1 cellular context compared by ENCODE assay signal in the genomic region with DNA sequence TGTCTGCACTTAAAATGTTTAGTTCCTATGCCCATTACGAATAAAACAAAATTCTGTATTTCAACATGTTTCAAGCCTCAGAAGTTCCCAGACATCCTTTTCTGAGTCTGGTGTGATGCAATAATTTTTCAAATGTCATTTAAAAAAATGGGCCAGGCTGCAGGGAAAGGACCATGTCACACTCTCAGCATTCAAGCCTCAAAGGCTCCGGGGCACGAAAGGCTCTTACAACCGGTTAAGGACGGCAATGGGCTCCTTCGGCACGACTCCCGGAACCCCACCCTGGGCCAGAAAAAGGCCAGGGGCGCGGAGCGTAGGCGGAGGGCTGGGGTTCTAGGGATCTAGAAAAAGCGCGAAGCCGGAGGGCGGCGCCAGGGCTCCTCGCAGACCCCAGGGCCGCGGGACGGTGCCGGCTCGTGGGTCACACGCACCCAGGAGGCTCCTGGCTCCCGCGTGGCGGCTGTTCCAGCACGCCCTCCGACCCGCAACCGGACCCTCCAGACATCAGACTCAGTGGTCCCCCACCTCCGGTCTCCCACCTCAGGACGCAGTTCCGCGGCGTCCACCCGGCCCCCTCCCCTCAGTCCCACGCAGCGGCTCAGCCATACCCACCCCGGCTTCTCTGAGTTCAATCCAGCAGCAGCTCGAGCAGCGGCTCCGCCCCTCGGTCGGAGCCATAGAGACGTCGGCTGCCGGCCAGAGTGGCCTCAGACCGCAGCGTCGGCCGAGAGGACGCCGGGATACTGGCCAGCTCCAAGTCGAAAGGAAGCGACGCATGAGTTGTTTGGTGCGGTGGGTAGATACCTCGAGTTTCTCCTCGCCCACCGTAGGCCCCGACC.
TF ChIP-seq lines count a peak whose summit lies in the region.

A gene with protein sequence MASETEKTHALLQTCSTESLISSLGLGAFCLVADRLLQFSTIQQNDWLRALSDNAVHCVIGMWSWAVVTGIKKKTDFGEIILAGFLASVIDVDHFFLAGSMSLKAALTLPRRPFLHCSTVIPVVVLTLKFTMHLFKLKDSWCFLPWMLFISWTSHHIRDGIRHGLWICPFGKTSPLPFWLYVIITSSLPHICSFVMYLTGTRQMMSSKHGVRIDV (minus strand): TSS at position 656 of the 839 bp plus-strand sequence. CDS start 29,896 bp downstream, outside the sequence.

TF ChIP-seq in HepG2, 621 proteins besides CTCF, POLR2A, EP300 and RAD21 (continues in another document):
- TF ChIP-seq, protein P1, sequence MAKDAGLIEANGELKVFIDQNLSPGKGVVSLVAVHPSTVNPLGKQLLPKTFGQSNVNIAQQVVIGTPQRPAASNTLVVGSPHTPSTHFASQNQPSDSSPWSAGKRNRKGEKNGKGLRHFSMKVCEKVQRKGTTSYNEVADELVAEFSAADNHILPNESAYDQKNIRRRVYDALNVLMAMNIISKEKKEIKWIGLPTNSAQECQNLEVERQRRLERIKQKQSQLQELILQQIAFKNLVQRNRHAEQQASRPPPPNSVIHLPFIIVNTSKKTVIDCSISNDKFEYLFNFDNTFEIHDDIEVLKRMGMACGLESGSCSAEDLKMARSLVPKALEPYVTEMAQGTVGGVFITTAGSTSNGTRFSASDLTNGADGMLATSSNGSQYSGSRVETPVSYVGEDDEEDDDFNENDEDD (CRISPR knock-in tag; IDR thresholded peaks at IDR 0.05; ENCODE audit: borderline replicate concordance), result no peak; the same call in 1 of the 2 replicates
- peak; percentile 31; the same call in 1 of the 2 replicates for TF ChIP-seq ZNF333 (CRISPR knock-in tag; IDR thresholded peaks at IDR 0.05; ENCODE audit: borderline replicate concordance)
- TF ChIP-seq ZBTB10 (CRISPR knock-in tag; IDR thresholded peaks at IDR 0.05; ENCODE audit: borderline replicate concordance), result peak; percentile 62; the same call in 1 of the 2 replicates
- 0 out of 2 replicates have a peak, but pooled peaks have one; percentile 26 for TF ChIP-seq ZBTB3 (CRISPR knock-in tag; IDR thresholded peaks at IDR 0.05; ENCODE audit: borderline replicate concordance, low read depth)
- peak; percentile 59; the same call in 1 of the 2 replicates for TF ChIP-seq ZNF577 (CRISPR knock-in tag; IDR thresholded peaks at IDR 0.05; ENCODE audit: borderline replicate concordance, low read depth)
- TF ChIP-seq GPN1 (CRISPR knock-in tag; IDR thresholded peaks at IDR 0.05; ENCODE audit: borderline replicate concordance), result no peak
- no peak for TF ChIP-seq ZNF382 (CRISPR knock-in tag; IDR thresholded peaks at IDR 0.05; ENCODE audit: borderline replicate concordance)
- TF ChIP-seq RFX3 (CRISPR knock-in tag; IDR thresholded peaks at IDR 0.05), result no peak
- peak; percentile 72 for TF ChIP-seq HDAC1 (CRISPR knock-in tag; IDR thresholded peaks at IDR 0.05)
- TF ChIP-seq UBTF (CRISPR knock-in tag; IDR thresholded peaks at IDR 0.05), result peak; percentile 84
- TF ChIP-seq ZNF678 (CRISPR knock-in tag; IDR thresholded peaks at IDR 0.05), result 0 out of 2 replicates have a peak, but pooled peaks have one; percentile 7
- peak; percentile 92; the same call in 1 of the 2 replicates for TF ChIP-seq GLI4 (CRISPR knock-in tag; IDR thresholded peaks at IDR 0.05; ENCODE audit: borderline replicate concordance)
- TF ChIP-seq ATF4 (CRISPR knock-in tag; IDR thresholded peaks at IDR 0.05), result peak in 1 of 2 experiments; percentile 86; a peak in 2 of 4 replicates
- TF ChIP-seq RXRB (CRISPR knock-in tag; IDR thresholded peaks at IDR 0.05; ENCODE audit: borderline replicate concordance), result peak; percentile 29; the same call in 1 of the 2 replicates
- TF ChIP-seq HOXA3 (CRISPR knock-in tag; IDR thresholded peaks at IDR 0.05), result peak; percentile 41; the same call in 1 of the 2 replicates
- TF ChIP-seq GMEB1 (CRISPR knock-in tag; IDR thresholded peaks at IDR 0.05; ENCODE audit: borderline replicate concordance), result peak; percentile 87
- TF ChIP-seq RCOR2 (CRISPR knock-in tag; IDR thresholded peaks at IDR 0.05), result no peak
- no peak for TF ChIP-seq MTF2 (CRISPR knock-in tag; IDR thresholded peaks at IDR 0.05; ENCODE audit: borderline replicate concordance)
- TF ChIP-seq, protein P2, sequence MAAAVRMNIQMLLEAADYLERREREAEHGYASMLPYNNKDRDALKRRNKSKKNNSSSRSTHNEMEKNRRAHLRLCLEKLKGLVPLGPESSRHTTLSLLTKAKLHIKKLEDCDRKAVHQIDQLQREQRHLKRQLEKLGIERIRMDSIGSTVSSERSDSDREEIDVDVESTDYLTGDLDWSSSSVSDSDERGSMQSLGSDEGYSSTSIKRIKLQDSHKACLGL (CRISPR knock-in tag; IDR thresholded peaks at IDR 0.05), result peak; percentile 91
- TF ChIP-seq ZNF160 (CRISPR knock-in tag; IDR thresholded peaks at IDR 0.05), result peak; percentile 72
- TF ChIP-seq, protein P3, sequence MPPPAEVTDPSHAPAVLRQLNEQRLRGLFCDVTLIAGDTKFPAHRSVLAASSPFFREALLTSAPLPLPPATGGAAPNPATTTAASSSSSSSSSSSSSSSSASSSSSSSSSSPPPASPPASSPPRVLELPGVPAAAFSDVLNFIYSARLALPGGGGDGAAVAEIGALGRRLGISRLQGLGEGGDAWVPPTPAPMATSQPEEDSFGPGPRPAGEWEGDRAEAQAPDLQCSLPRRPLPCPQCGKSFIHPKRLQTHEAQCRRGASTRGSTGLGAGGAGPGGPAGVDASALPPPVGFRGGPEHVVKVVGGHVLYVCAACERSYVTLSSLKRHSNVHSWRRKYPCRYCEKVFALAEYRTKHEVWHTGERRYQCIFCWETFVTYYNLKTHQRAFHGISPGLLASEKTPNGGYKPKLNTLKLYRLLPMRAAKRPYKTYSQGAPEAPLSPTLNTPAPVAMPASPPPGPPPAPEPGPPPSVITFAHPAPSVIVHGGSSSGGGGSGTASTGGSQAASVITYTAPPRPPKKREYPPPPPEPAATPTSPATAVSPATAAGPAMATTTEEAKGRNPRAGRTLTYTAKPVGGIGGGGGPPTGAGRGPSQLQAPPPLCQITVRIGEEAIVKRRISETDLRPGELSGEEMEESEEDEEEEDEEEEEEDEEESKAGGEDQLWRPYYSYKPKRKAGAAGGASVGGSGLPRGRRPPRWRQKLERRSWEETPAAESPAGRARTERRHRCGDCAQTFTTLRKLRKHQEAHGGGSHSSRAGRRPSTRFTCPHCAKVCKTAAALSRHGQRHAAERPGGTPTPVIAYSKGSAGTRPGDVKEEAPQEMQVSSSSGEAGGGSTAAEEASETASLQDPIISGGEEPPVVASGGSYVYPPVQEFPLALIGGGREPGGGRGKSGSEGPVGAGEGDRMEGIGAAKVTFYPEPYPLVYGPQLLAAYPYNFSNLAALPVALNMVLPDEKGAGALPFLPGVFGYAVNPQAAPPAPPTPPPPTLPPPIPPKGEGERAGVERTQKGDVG (CRISPR knock-in tag; IDR thresholded peaks at IDR 0.05; ENCODE audit: borderline replicate concordance), result no peak
- no peak for TF ChIP-seq SMAD9 (CRISPR knock-in tag; IDR thresholded peaks at IDR 0.05)
- no peak for TF ChIP-seq E2F1 (CRISPR knock-in tag; IDR thresholded peaks at IDR 0.05)
- no peak for TF ChIP-seq ZNF839 (CRISPR knock-in tag; IDR thresholded peaks at IDR 0.05; ENCODE audit: borderline replicate concordance)
- TF ChIP-seq ZNF672 (CRISPR knock-in tag; IDR thresholded peaks at IDR 0.05), result no peak
- 0 out of 2 replicates have a peak, but pooled peaks have one; percentile 5 for TF ChIP-seq FOSL1 (CRISPR knock-in tag; IDR thresholded peaks at IDR 0.05; ENCODE audit: borderline replicate concordance)
- TF ChIP-seq ZBTB42 (CRISPR knock-in tag; IDR thresholded peaks at IDR 0.05), result 0 out of 2 replicates have a peak, but pooled peaks have one; percentile 10
